ENCODE assay signal across 20 cellular contexts in the genomic region with DNA sequence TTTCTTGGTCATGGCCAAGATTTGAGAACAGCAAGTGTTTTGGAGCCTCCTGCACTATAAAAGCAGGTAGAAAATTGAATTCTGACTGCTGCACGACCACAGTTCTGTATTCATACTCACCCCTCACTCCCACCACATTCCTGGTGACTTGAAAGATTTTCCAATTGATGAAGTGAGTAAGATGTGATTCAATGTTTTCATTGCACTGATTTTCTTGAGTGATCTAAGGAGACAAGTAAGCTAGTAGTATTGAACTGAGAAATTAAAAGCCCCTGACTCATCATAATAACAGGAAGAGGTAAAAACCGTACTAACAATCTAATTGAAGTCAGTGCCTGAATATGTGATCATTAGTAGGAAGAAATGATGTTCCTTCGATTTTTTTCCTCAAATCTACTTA. TPM values are rescaled to one million over a fixed set of nuclear protein-coding genes. Genes with fewer than 3 reads are reported as not detected.
DNase-seq lines count a peak whose midpoint lies in the region; ATAC-seq, FAIRE-seq and TF ChIP-seq lines count a peak whose summit lies in the region.
"Had no signal": no experiment of that assay in that cellular context is flagged by ENCODE, and none has a peak within 500 bp of the region (broad histone marks: within the 10 kb centered on the region; RNA-seq: fewer than 3 reads in every experiment).

No MANE protein-coding gene starts in this region.

- no peak overlapping the region for H3K27ac ChIP-seq in ovary
- H3K27ac ChIP-seq: C4-2B, psoas muscle, SJCRH30, transverse colon had no signal

- H3K27me3 ChIP-seq in ovary, result no peaks in the 10 kb centered on the region
- H3K27me3 ChIP-seq: SJCRH30, transverse colon had no signal

- H3K4me3 ChIP-seq in retinal pigment epithelial cell (ENCODE audit: low read length) (no peak overlapping the region), ovary (no peak overlapping the region)
- H3K4me3 ChIP-seq: psoas muscle, SJCRH30, transverse colon had no signal

- no peaks in the 10 kb centered on the region for H3K36me3 Mint-ChIP-seq in activated naive CD4-positive, alpha-beta T cell treated with anti-CD3 and anti-CD28 coated beads, Interleukin-2, amount 50 U/mL, for 72 hours
- no peaks in the 10 kb centered on the region for H3K36me3 Mint-ChIP-seq in endothelial cell (ENCODE audit: low read depth, unreplicated experiment)
- H3K36me3 Mint-ChIP-seq: mesothelial cell of epicardium; stimulated activated naive B cell treated with anti-CD40 and anti-IgM and Interleukin-4, amounts not matched to agents 10 μg/mL and 1 μg/mL and 100 μg/mL, for 72 hours had no signal

- DNase-seq in activated naive CD4-positive, alpha-beta T cell treated with anti-CD3 and anti-CD28 coated beads, Interleukin-2, amount 50 U/mL, for 72 hours (ENCODE audit: low spot score in 2 of 2), result no peak
- DNase-seq in activated naive CD4-positive, alpha-beta T cell (lab: John Stamatoyannopoulos, UW), result no peak
- DNase-seq in RCC 7860 (ENCODE audit: low spot score) (peak; percentile 62), endothelial cell (ENCODE audit: low spot score) (no peak), retinal pigment epithelial cell (ENCODE audit: low read depth) (peak; percentile 39), ovary (no peak)
- DNase-seq: activated CD4-positive, CD25-positive, alpha-beta regulatory T cell; effector memory CD8-positive, alpha-beta T cell; left colon; NCI-H2081; NCI-H510A treated with DMSO at 0.1 percent for 48 hours; psoas muscle; SJCRH30; stimulated activated naive B cell treated with anti-CD40 and anti-IgM and Interleukin-4, amounts not matched to agents 10 μg/mL and 1 μg/mL and 100 μg/mL, for 72 hours; transverse colon had no signal

- H3K36me3 ChIP-seq in ovary, result no peaks in the 10 kb centered on the region
- H3K36me3 ChIP-seq: SJCRH30, transverse colon had no signal

- H3K9me3 ChIP-seq in ovary, result no peaks in the 10 kb centered on the region
- H3K9me3 ChIP-seq: psoas muscle, SJCRH30, transverse colon had no signal

- TF ChIP-seq POLR2A in ovary (IDR thresholded peaks at IDR 0.05), result no peak

- no peaks in the 10 kb centered on the region for H3K9me3 Mint-ChIP-seq in activated naive CD4-positive, alpha-beta T cell treated with anti-CD3 and anti-CD28 coated beads, Interleukin-2, amount 50 U/mL, for 72 hours
- no peaks in the 10 kb centered on the region for H3K9me3 Mint-ChIP-seq in endothelial cell (ENCODE audit: unreplicated experiment)
- H3K9me3 Mint-ChIP-seq: effector memory CD8-positive, alpha-beta T cell; mesothelial cell of epicardium; neural crest cell; stimulated activated naive B cell treated with anti-CD40 and anti-IgM and Interleukin-4, amounts not matched to agents 10 μg/mL and 1 μg/mL and 100 μg/mL, for 72 hours had no signal

- peaks cover 24% of the 10 kb centered on the region for H3K4me1 Mint-ChIP-seq in endothelial cell (ENCODE audit: unreplicated experiment)
- H3K4me1 Mint-ChIP-seq: neural crest cell; stimulated activated naive B cell treated with anti-CD40 and anti-IgM and Interleukin-4, amounts not matched to agents 10 μg/mL and 1 μg/mL and 100 μg/mL, for 72 hours had no signal

- TF ChIP-seq CTCF in endothelial cell (IDR thresholded peaks at IDR 0.05; ENCODE audit: unreplicated experiment) (no peak), retinal pigment epithelial cell (conservative IDR thresholded peaks at IDR 0.05; ENCODE audit: low read depth, low read length) (no peak), ovary (IDR thresholded peaks at IDR 0.05) (no peak)

- no peak for TF ChIP-seq EP300 in ovary (IDR thresholded peaks at IDR 0.05)

- H3K4me1 ChIP-seq in ovary (ENCODE audit: insufficient read depth), result no peaks in the 10 kb centered on the region
- H3K4me1 ChIP-seq: transverse colon had no signal

- peak; percentile 50 to 87 for ATAC-seq in activated naive CD4-positive, alpha-beta T cell treated with anti-CD3 and anti-CD28 coated beads, Interleukin-2, amount 50 U/mL, for 72 hours
- ATAC-seq in GM18861 (IDR thresholded peaks at IDR 0.05; ENCODE audit: unreplicated experiment), result no peak
- ATAC-seq in HG03571 (IDR thresholded peaks at IDR 0.05; ENCODE audit: unreplicated experiment), result no peak
- ATAC-seq: effector memory CD8-positive, alpha-beta T cell; left colon; psoas muscle; stimulated activated naive B cell treated with anti-CD40 and anti-IgM and Interleukin-4, amounts not matched to agents 10 μg/mL and 1 μg/mL and 100 μg/mL, for 72 hours had no signal

- H3K27me3 Mint-ChIP-seq in endothelial cell (ENCODE audit: unreplicated experiment), result peaks cover 3% of the 10 kb centered on the region
- H3K27me3 Mint-ChIP-seq: effector memory CD8-positive, alpha-beta T cell had no signal

- H3K4me3 Mint-ChIP-seq in endothelial cell (ENCODE audit: unreplicated experiment), result no peak overlapping the region
- H3K4me3 Mint-ChIP-seq: effector memory CD8-positive, alpha-beta T cell; mesothelial cell of epicardium; neural crest cell; stimulated activated naive B cell treated with anti-CD40 and anti-IgM and Interleukin-4, amounts not matched to agents 10 μg/mL and 1 μg/mL and 100 μg/mL, for 72 hours had no signal

- FAIRE-seq in RCC 7860 (lab: Jason Lieb, UNC), result no peak

- intact Hi-C loops in ovary (cut with DNase I), result no loop called here

- no peak overlapping the region for H3K27ac Mint-ChIP-seq in activated naive CD4-positive, alpha-beta T cell treated with anti-CD3 and anti-CD28 coated beads, Interleukin-2, amount 50 U/mL, for 72 hours
- peak overlapping the region; percentile 22 for H3K27ac Mint-ChIP-seq in endothelial cell (ENCODE audit: unreplicated experiment)
- H3K27ac Mint-ChIP-seq: effector memory CD8-positive, alpha-beta T cell; mesothelial cell of epicardium; stimulated activated naive B cell treated with anti-CD40 and anti-IgM and Interleukin-4, amounts not matched to agents 10 μg/mL and 1 μg/mL and 100 μg/mL, for 72 hours had no signal

- WGBS in ovary, 3 donors, result 62 to 87% (median 80%) methylated on average over 3 of the region's 3 CpGs

RNA-seq across cellular contexts. Expression of a gene that starts 6.1 kb away (rescaled TPM):
- 10 to 100 TPM; 36.4 to 45.7 TPM for total RNA-seq in activated naive CD4-positive, alpha-beta T cell treated with anti-CD3 and anti-CD28 coated beads, Interleukin-2, amount 50 U/mL, for 72 hours
- total RNA-seq in endothelial cell (ENCODE audit: unreplicated experiment), result 70.4 TPM
- total RNA-seq in ovary, result 10 to 100 TPM; 25.2 to 53.0 (median 39.5) TPM
- polyA plus RNA-seq in ovary, result 10 to 100 TPM; 15.4 to 36.4 TPM

RNA-seq across cellular contexts. Expression of a gene that starts 46.6 kb away (rescaled TPM):
- under 1 TPM; 0.18 to 0.27 TPM for total RNA-seq in activated naive CD4-positive, alpha-beta T cell treated with anti-CD3 and anti-CD28 coated beads, Interleukin-2, amount 50 U/mL, for 72 hours
- total RNA-seq in endothelial cell (ENCODE audit: unreplicated experiment) (1.1 TPM), ovary (100 to 1,000 TPM in 5 of 7 donors, 10 to 100 TPM in 2; 61.9 to 265 (median 165) TPM)
- polyA plus RNA-seq in ovary, result 100 to 1,000 TPM in 1 of 2 donors, 10 to 100 TPM in 1; 54.8 to 121 TPM

Comparison
In these comparisons a context has a peak if more than half of its experiments do, and no peak if none do; other contexts are left out.
1. ATAC-seq: peak in activated naive CD4-positive, alpha-beta T cell treated with anti-CD3 and anti-CD28 coated beads, Interleukin-2, amount 50 U/mL, for 72 hours (2 of 2); none in GM18861 (single experiment) and HG03571 (single experiment).
2. DNase-seq: peak in RCC 7860 (single experiment) and retinal pigment epithelial cell (single experiment); none in activated naive CD4-positive, alpha-beta T cell treated with anti-CD3 and anti-CD28 coated beads, Interleukin-2, amount 50 U/mL, for 72 hours (0 of 2), activated naive CD4-positive, alpha-beta T cell (0 of 4), endothelial cell (single experiment) and ovary (0 of 5).
3. RNA of a gene that starts 46.6 kb away (total RNA-seq): 61.9 to 265 TPM in ovary; 1.1 TPM in endothelial cell (single experiment) and 0.18 to 0.27 TPM in activated naive CD4-positive, alpha-beta T cell treated with anti-CD3 and anti-CD28 coated beads, Interleukin-2, amount 50 U/mL, for 72 hours; every median in the first group is over 10 times any median in the second.